In genomic region chr13:111587249-111587648, GRCh38 we compare ENCODE assay signal across 25 cellular contexts.
DNase-seq lines count a peak whose midpoint lies in the region; ATAC-seq, FAIRE-seq and TF ChIP-seq lines count a peak whose summit lies in the region.
"Had no signal": no experiment of that assay in that cellular context is flagged by ENCODE, and none has a peak within 500 bp of the region (broad histone marks: within the 10 kb centered on the region; RNA-seq: fewer than 3 reads in every experiment).

No MANE protein-coding gene starts in this region.

- FAIRE-seq in kidney (lab: Jason Lieb, UNC): no peak
- FAIRE-seq: A204.1, GM12878, GM12892, GM18507 had no signal

- ATAC-seq in HG02642 (IDR thresholded peaks at IDR 0.05; ENCODE audit: poor library complexity, unreplicated experiment): no peak
- no peak for ATAC-seq in HG02588 (IDR thresholded peaks at IDR 0.05; ENCODE audit: unreplicated experiment)
- ATAC-seq: GM12878 had no signal

- TF ChIP-seq POLR2A in stomach (IDR thresholded peaks at IDR 0.05): no peak

- WGBS in stomach, 5 donors: 67 to 82% (median 79%) methylated on average over 14 of the region's 14 CpGs

- H3K27ac ChIP-seq in BLaER1 treated with 17β-estradiol and CSF1 and Interleukin-3, amounts not matched to agents 10 nM and 100 nM: peak overlapping the region in 5 of 11 experiments; percentile 1 to 69 (median 61); a peak in 9 of 22 replicates
- no peak overlapping the region for H3K27ac ChIP-seq in kidney (ENCODE audit: low read depth in 2 of 2, low read length in 2 of 2)
- no peak overlapping the region for H3K27ac ChIP-seq in stomach
- no peak overlapping the region for H3K27ac ChIP-seq in colonic mucosa

- peak overlapping the region in 1 of 11 experiments; percentile 53; a peak in 1 of 22 replicates for H3K9ac ChIP-seq in BLaER1 treated with 17β-estradiol and CSF1 and Interleukin-3, amounts not matched to agents 10 nM and 100 nM
- H3K9ac ChIP-seq in kidney (ENCODE audit: low read length in 2 of 2) (no peak overlapping the region), colonic mucosa (ENCODE audit: low read depth in 2 of 2, low read length in 2 of 2) (no peak overlapping the region)

- no peaks in the 10 kb centered on the region for H4K20me1 ChIP-seq in BLaER1 treated with 17β-estradiol and CSF1 and Interleukin-3, amounts not matched to agents 10 nM and 100 nM

- H3K4me2 ChIP-seq in BLaER1 treated with 17β-estradiol and CSF1 and Interleukin-3, amounts not matched to agents 10 nM and 100 nM: peak overlapping the region; percentile 70 to 90 (median 80)

- peak overlapping the region in 2 of 10 experiments; percentile 10 to 22; a peak in 4 of 20 replicates for H3K4me3 ChIP-seq in BLaER1 treated with 17β-estradiol and CSF1 and Interleukin-3, amounts not matched to agents 10 nM and 100 nM
- H3K4me3 ChIP-seq in kidney (ENCODE audit: low read length in 2 of 2): no peak overlapping the region
- no peak overlapping the region for H3K4me3 ChIP-seq in stomach
- H3K4me3 ChIP-seq in colonic mucosa: no peak overlapping the region
- H3K4me3 ChIP-seq: GM12878 had no signal

- TF ChIP-seq CTCF in kidney (IDR thresholded peaks at IDR 0.05; ENCODE audit: borderline replicate concordance, extremely low read depth, insufficient read depth) (no peak), stomach (IDR thresholded peaks at IDR 0.05) (no peak), colonic mucosa (IDR thresholded peaks at IDR 0.05) (no peak)

- intact Hi-C loops in kidney (cut with DNase I) (no loop called here), stomach (cut with DNase I; ENCODE audit: low total_unique reads) (no loop called here), colonic mucosa (cut with DNase I) (no loop called here)

- H3K9me3 ChIP-seq in BLaER1 treated with 17β-estradiol and CSF1 and Interleukin-3, amounts not matched to agents 10 nM and 100 nM (replicated peaks in 1 of 11): peaks cover 0 to 7% (median 0%) of the 10 kb centered on the region in 11 experiments; a peak in 3 of 22 replicates
- H3K9me3 ChIP-seq in kidney (ENCODE audit: control insufficient read depth in 1 of 2, low read length in 2 of 2) (no peaks in the 10 kb centered on the region), stomach (no peaks in the 10 kb centered on the region), colonic mucosa (no peaks in the 10 kb centered on the region)
- H3K9me3 ChIP-seq: BE2C had no signal

- DNase-seq in kidney (peak; percentile 48), stomach (peak; percentile 24), colonic mucosa (no peak)
- DNase-seq: 8988T; ACHN; BE2C; C1 segment of cervical spinal cord; CD4-positive, alpha-beta memory T cell; CD4-positive, CD25-positive, alpha-beta regulatory T cell; CD8-positive, alpha-beta memory T cell; COR-L47; DMS 273 treated with DMSO at 0.1 percent for 48 hours; DMS153; DMS53; DMS79; DND-41; EL; GDM1 had no signal

- H3K27me3 ChIP-seq in BLaER1 treated with 17β-estradiol and CSF1 and Interleukin-3, amounts not matched to agents 10 nM and 100 nM: peaks cover 0 to 15% (median 0%) of the 10 kb centered on the region in 11 experiments; a peak in 3 of 22 replicates
- H3K27me3 ChIP-seq in stomach: peaks cover 0 to 22% (median 0%) of the 10 kb centered on the region in 3 donors
- H3K27me3 ChIP-seq in colonic mucosa: no peaks in the 10 kb centered on the region

- no peak for TF ChIP-seq EP300 in stomach (IDR thresholded peaks at IDR 0.05)

- no peaks in the 10 kb centered on the region for H3K36me3 ChIP-seq in BLaER1 treated with 17β-estradiol and CSF1 and Interleukin-3, amounts not matched to agents 10 nM and 100 nM
- H3K36me3 ChIP-seq in kidney (ENCODE audit: control insufficient read depth in 1 of 2, insufficient read depth in 2 of 2, low read length in 2 of 2) (no peaks in the 10 kb centered on the region), stomach (no peaks in the 10 kb centered on the region), colonic mucosa (no peaks in the 10 kb centered on the region)
- H3K36me3 ChIP-seq: BE2C had no signal

- H3K4me1 ChIP-seq in BLaER1 treated with 17β-estradiol and CSF1 and Interleukin-3, amounts not matched to agents 10 nM and 100 nM: peaks cover 16 to 89% (median 71%) of the 10 kb centered on the region in 10 experiments
- H3K4me1 ChIP-seq in kidney (ENCODE audit: control insufficient read depth in 1 of 2, insufficient read depth in 1 of 2, low read depth in 1 of 2, low read length in 2 of 2) (no peaks in the 10 kb centered on the region), stomach (no peaks in the 10 kb centered on the region), colonic mucosa (no peaks in the 10 kb centered on the region)
- H3K4me1 ChIP-seq: BE2C had no signal
